In genomic region chr3:42118762-42119361, GRCh38 we compare ENCODE assay signal across 8 cellular contexts. TPM values are rescaled to one million over a fixed set of nuclear protein-coding genes. Genes with fewer than 3 reads are reported as not detected.
DNase-seq lines count a peak whose midpoint lies in the region; ATAC-seq, FAIRE-seq and TF ChIP-seq lines count a peak whose summit lies in the region.

No MANE protein-coding gene starts in this region.

- DNase-seq in ELF-1 (ENCODE audit: low read depth, low spot score): peak; percentile 77
- DNase-seq in GM19239 (ENCODE audit: insufficient read length, low spot score): peak; percentile 44
- peak; percentile 83 for DNase-seq in OCI-LY7 (ENCODE audit: low spot score)
- DNase-seq in dermis microvascular lymphatic vessel endothelial cell (ENCODE audit: low read depth in 2 of 2): peak; percentile 79 to 87
- peak; percentile 57 for DNase-seq in mucosa of gallbladder (ENCODE audit: low spot score)
- DNase-seq in effector CD4-positive, alpha-beta T cell: no peak
- DNase-seq in stimulated activated CD4-positive, alpha-beta T cell treated with anti-CD3 and anti-CD28 coated beads, Interleukin-1b, Interleukin-23, amount 100 ng/mL, for 48 hours: no peak

- CTCF ChIA-PET in OCI-LY7 (lab: Charles Lee; ENCODE audit: unreplicated experiment): interaction anchor here (0.7 to 4.6 kb wide), 5 partner anchors 10 to 111 kb away, joined by 3 to 36 read pairs (median 3); no protein-coding TSS in a partner anchor

- H3K9me3 ChIP-seq in OCI-LY7 (ENCODE audit: low read length): no peaks in the 10 kb centered on the region

- ATAC-seq in HG03139 (IDR thresholded peaks at IDR 0.05; ENCODE audit: unreplicated experiment): peak; percentile 58

- no peak overlapping the region for H2AFZ ChIP-seq in OCI-LY7 (ENCODE audit: low read length)

- intact Hi-C loops in OCI-LY7 (cut with micrococcal nuclease; ENCODE audit: unreplicated experiment): loop anchor here (1.0 kb wide), 2 partner anchors 72 to 109 kb away; no protein-coding TSS in a partner anchor

- peak; percentile 89 for TF ChIP-seq CTCF in OCI-LY7 (conservative IDR thresholded peaks at IDR 0.05; ENCODE audit: low read length)

- H3K27ac ChIP-seq in OCI-LY7 (ENCODE audit: low read depth, low read length, poor library complexity, severe bottlenecking): peak overlapping the region; percentile 22

- peaks cover 28% of the 10 kb centered on the region for H3K36me3 ChIP-seq in OCI-LY7 (ENCODE audit: insufficient read depth, low read length)

- BruUV-seq in OCI-LY7 (replicated peaks; lab: Mats Ljungman, UMichigan): no TSS peak

- POLR2A ChIA-PET in OCI-LY7 (lab: Charles Lee): interaction anchor here (0.7 to 3.4 kb wide), 5 partner anchors 11 to 217 kb away, joined by 3 to 24 read pairs (median 4); no protein-coding TSS in a partner anchor

- peaks cover 31% of the 10 kb centered on the region for H3K79me2 ChIP-seq in OCI-LY7 (ENCODE audit: insufficient read depth, low read depth, low read length)

- H3K9me2 ChIP-seq in OCI-LY7 (ENCODE audit: insufficient read depth, low read length): no peaks in the 10 kb centered on the region

- H3K4me2 ChIP-seq in OCI-LY7 (ENCODE audit: low read length): peak overlapping the region; percentile 43

- H4K20me1 ChIP-seq in OCI-LY7 (ENCODE audit: insufficient read depth, low read length): 0 out of 2 replicates have a peak, but pooled peaks cover 15% of the 10 kb centered on the region

- peak; percentile 74 for FAIRE-seq in GM19239 (lab: Jason Lieb, UNC)

- H3K4me3 ChIP-seq in OCI-LY7 (ENCODE audit: low read depth, low read length, poor library complexity, severe bottlenecking): no peak overlapping the region

- H3K4me1 ChIP-seq in OCI-LY7 (ENCODE audit: insufficient read depth, low read length, poor library complexity, severe bottlenecking): peaks cover 58% of the 10 kb centered on the region

RNA-seq across cellular contexts. Expression of gene TRAK1, which starts 27.7 kb away (rescaled TPM):
- total RNA-seq in OCI-LY7 (2014; rRNA removed; shearing (Covaris generic)): 60.8 and 62.5 TPM in 2 replicates
- 88.3 and 92.6 TPM in 2 replicates for total RNA-seq in OCI-LY7 (2022)
- 33.0 and 35.0 TPM in 2 replicates for total RNA-seq in dermis microvascular lymphatic vessel endothelial cell
- 101 TPM for total RNA-seq in mucosa of gallbladder

Comparison
In these comparisons a context has a peak if more than half of its experiments do, and no peak if none do; other contexts are left out.
1. DNase-seq: peak in ELF-1 (single experiment), GM19239 (single experiment), OCI-LY7 (single experiment), dermis microvascular lymphatic vessel endothelial cell (2 of 2) and mucosa of gallbladder (single experiment); none in effector CD4-positive, alpha-beta T cell (single experiment) and stimulated activated CD4-positive, alpha-beta T cell treated with anti-CD3 and anti-CD28 coated beads, Interleukin-1b, Interleukin-23, amount 100 ng/mL, for 48 hours (single experiment).